Comparison of ENCODE assay signal across 31 cellular contexts in genomic region chr1:119341372-119341947, GRCh38. TPM values are rescaled to one million over a fixed set of nuclear protein-coding genes. Genes with fewer than 3 reads are reported as not detected.
DNase-seq lines count a peak whose midpoint lies in the region; ATAC-seq, FAIRE-seq and TF ChIP-seq lines count a peak whose summit lies in the region.
"Had no signal": no experiment of that assay in that cellular context is flagged by ENCODE, and none has a peak within 500 bp of the region (broad histone marks: within the 10 kb centered on the region; RNA-seq: fewer than 3 reads in every experiment).

No MANE protein-coding gene starts in this region.

- H3K27me3 Mint-ChIP-seq in nephron progenitor cell (ENCODE audit: low read depth, poor library complexity) = peaks cover 4% of the 10 kb centered on the region
- peaks cover 4 to 17% of the 10 kb centered on the region in 2 donors for H3K27me3 Mint-ChIP-seq in natural killer cell treated with Interleukin-12 subunit alpha and Interleukin-12 subunit beta and Interleukin-15 and Interleukin-18, amount 100 ng/mL, for 72 hours

- H3K9me3 ChIP-seq in kidney (ENCODE audit: control insufficient read depth in 1 of 2, low read length in 2 of 2) = no peaks in the 10 kb centered on the region
- H3K9me3 ChIP-seq: prostate gland, SK-N-SH, uterus had no signal

- H3K9ac ChIP-seq in kidney (ENCODE audit: low read length in 2 of 2) = no peak overlapping the region
- H3K9ac ChIP-seq: SK-N-SH had no signal

- no peak for ATAC-seq in natural killer cell treated with Interleukin-12 subunit alpha and Interleukin-12 subunit beta and Interleukin-15 and Interleukin-18, amount 100 ng/mL, for 72 hours
- no peak for ATAC-seq in GM19397 (IDR thresholded peaks at IDR 0.05; ENCODE audit: unreplicated experiment)
- ATAC-seq: left lung had no signal

- H3K4me1 Mint-ChIP-seq in nephron progenitor cell = peaks cover 17% of the 10 kb centered on the region
- no peaks in the 10 kb centered on the region for H3K4me1 Mint-ChIP-seq in natural killer cell treated with Interleukin-12 subunit alpha and Interleukin-12 subunit beta and Interleukin-15 and Interleukin-18, amount 100 ng/mL, for 72 hours (ENCODE audit: low read depth in 2 of 2)

- TF ChIP-seq CTCF in VCaP (conservative IDR thresholded peaks at IDR 0.05) = no peak
- no peak for TF ChIP-seq CTCF in kidney (IDR thresholded peaks at IDR 0.05; ENCODE audit: borderline replicate concordance, extremely low read depth, insufficient read depth)
- no peak for TF ChIP-seq CTCF in nephron progenitor cell (IDR thresholded peaks at IDR 0.05)

- H3K27ac ChIP-seq in VCaP = peak overlapping the region; percentile 50
- peak overlapping the region; percentile 52 to 59 for H3K27ac ChIP-seq in kidney (ENCODE audit: low read depth in 2 of 2, low read length in 2 of 2)
- H3K27ac ChIP-seq: brain microvascular endothelial cell, left lung, uterus, WERI-Rb-1 had no signal

- H3K36me3 ChIP-seq in kidney (ENCODE audit: control insufficient read depth in 1 of 2, insufficient read depth in 2 of 2, low read length in 2 of 2) = no peaks in the 10 kb centered on the region
- H3K36me3 ChIP-seq: brain microvascular endothelial cell, left lung, prostate gland, uterus, WERI-Rb-1 had no signal

- peaks cover 28% of the 10 kb centered on the region for H3K9me3 Mint-ChIP-seq in nephron progenitor cell
- no peaks in the 10 kb centered on the region for H3K9me3 Mint-ChIP-seq in natural killer cell treated with Interleukin-12 subunit alpha and Interleukin-12 subunit beta and Interleukin-15 and Interleukin-18, amount 100 ng/mL, for 72 hours

- H3K27ac Mint-ChIP-seq in nephron progenitor cell = no peak overlapping the region
- no peak overlapping the region for H3K27ac Mint-ChIP-seq in natural killer cell treated with Interleukin-12 subunit alpha and Interleukin-12 subunit beta and Interleukin-15 and Interleukin-18, amount 100 ng/mL, for 72 hours

- intact Hi-C loops in kidney (cut with DNase I) = no loop called here

- H3K4me3 ChIP-seq in kidney (ENCODE audit: low read length in 2 of 2) = no peak overlapping the region
- H3K4me3 ChIP-seq: left lung, prostate gland, uterus had no signal

- no peaks in the 10 kb centered on the region for H3K36me3 Mint-ChIP-seq in nephron progenitor cell (ENCODE audit: low read depth)
- H3K36me3 Mint-ChIP-seq in natural killer cell treated with Interleukin-12 subunit alpha and Interleukin-12 subunit beta and Interleukin-15 and Interleukin-18, amount 100 ng/mL, for 72 hours = no peaks in the 10 kb centered on the region

- FAIRE-seq in kidney (lab: Jason Lieb, UNC) = no peak
- FAIRE-seq: colon, D721Med had no signal

- H3K4me1 ChIP-seq in kidney (ENCODE audit: control insufficient read depth in 1 of 2, insufficient read depth in 1 of 2, low read depth in 1 of 2, low read length in 2 of 2) = peaks cover 0 to 9% of the 10 kb centered on the region in 2 donors
- H3K4me1 ChIP-seq: left lung, prostate gland, uterus had no signal

- DNase-seq in COLO668 (lab: John Stamatoyannopoulos, UW; ENCODE audit: unreplicated experiment) = peak; percentile 24
- DNase-seq in HuH-7 (ENCODE audit: low spot score) = peak; percentile 34
- no peak for DNase-seq in kidney
- no peak for DNase-seq in nephron progenitor cell
- no peak for DNase-seq in natural killer cell treated with Interleukin-12 subunit alpha and Interleukin-12 subunit beta and Interleukin-15 and Interleukin-18, amount 100 ng/mL, for 72 hours (ENCODE audit: low spot score)
- no peak for DNase-seq in NCI-H1436 treated with DMSO at 0.1 percent for 48 hours (lab: John Stamatoyannopoulos, UW)
- DNase-seq: activated CD4-positive, alpha-beta T cell treated with anti-CD3 and anti-CD28 coated beads, Interleukin-2, amount 50 U/mL, for 48 hours; activated CD8-positive, alpha-beta memory T cell treated with anti-CD3 and anti-CD28 coated beads, Interleukin-2, amount 50 U/mL, for 48 hours; activated effector memory CD4-positive, alpha-beta T cell treated with anti-CD3 and anti-CD28 coated beads, Interleukin-2, amount 50 U/mL, for 16 hours; brain microvascular endothelial cell; C1 segment of cervical spinal cord; effector memory CD4-positive, alpha-beta T cell; HCEC 1CT; KG1; left lung; NCI-H2081; NCI-H524; RPMI8226; SK-N-SH; stimulated activated CD4-positive, alpha-beta T cell treated with anti-CD3 and anti-CD28 coated beads, Interleukin-1b, Interleukin-23, amount 100 ng/mL, for 48 hours; uterus; WERI-Rb-1 had no signal

- H3K4me3 Mint-ChIP-seq in nephron progenitor cell = no peak overlapping the region
- no peak overlapping the region for H3K4me3 Mint-ChIP-seq in natural killer cell treated with Interleukin-12 subunit alpha and Interleukin-12 subunit beta and Interleukin-15 and Interleukin-18, amount 100 ng/mL, for 72 hours

RNA-seq across cellular contexts. Expression of gene HAO2, which starts 27.1 kb away (rescaled TPM):
- 1.9 TPM for total RNA-seq in kidney
- polyA plus RNA-seq in kidney (ENCODE audit: insufficient read depth, low read depth, low replicate concordance) = 183 TPM
- total RNA-seq in natural killer cell treated with Interleukin-12 subunit alpha and Interleukin-12 subunit beta and Interleukin-15 and Interleukin-18, amount 100 ng/mL, for 72 hours = not detected
- total RNA-seq: G401; left lung; prostate gland; T-helper 2 cell treated with Interferon-gamma antibody and Interleukin-4, amounts not matched to agents 100 ng/mL and 5 ng/mL, for 36 hours had no signal
- polyA plus RNA-seq: adipose tissue, AG04450, SK-N-SH had no signal

Comparison
In these comparisons a context has a peak if more than half of its experiments do, and no peak if none do; other contexts are left out.
1. DNase-seq: peak in COLO668 (single experiment) and HuH-7 (single experiment); none in kidney (single experiment), nephron progenitor cell (single experiment), natural killer cell treated with Interleukin-12 subunit alpha and Interleukin-12 subunit beta and Interleukin-15 and Interleukin-18, amount 100 ng/mL, for 72 hours (single experiment) and NCI-H1436 treated with DMSO at 0.1 percent for 48 hours (single experiment).